In genomic region chr1:71390518-71390917, GRCh38 we compare ENCODE assay signal across 27 cellular contexts.
"Had no signal": no experiment of that assay in that cellular context is flagged by ENCODE, and none has a peak within 500 bp of the region (broad histone marks: within the 10 kb centered on the region; RNA-seq: fewer than 3 reads in every experiment).

No MANE protein-coding gene starts in this region.

- ATAC-seq: activated naive CD4-positive, alpha-beta T cell treated with anti-CD3 and anti-CD28 coated beads, Interleukin-2, amount 50 U/mL, for 72 hours; activated naive CD8-positive, alpha-beta T cell treated with anti-CD3 and anti-CD28 coated beads, Interleukin-2, amount 50 U/mL, for 24 hours; activated T-cell treated with anti-CD3 and anti-CD28 coated beads, Interleukin-2, amount 50 U/mL, for 4 hours; body of pancreas; T-cell had no signal

- DNase-seq: activated CD4-positive, alpha-beta memory T cell treated with anti-CD3 and anti-CD28 coated beads for 36 hours; activated CD4-positive, alpha-beta T cell treated with anti-CD3 and anti-CD28 coated beads, Interleukin-2, amount 10 ng/mL, durations not matched to agents 7 days and 5 days; activated CD4-positive, CD25-positive, alpha-beta regulatory T cell; activated CD8-positive, alpha-beta memory T cell treated with anti-CD3 and anti-CD28 coated beads for 24 hours; activated effector memory CD4-positive, alpha-beta T cell treated with anti-CD3 and anti-CD28 coated beads, Interleukin-2, amount 50 U/mL, for 16 hours; activated naive CD4-positive, alpha-beta T cell treated with Interleukin-2 at 50 U/mL for 16 hours; activated naive CD8-positive, alpha-beta T cell treated with anti-CD3 and anti-CD28 coated beads, Interleukin-2, amount 50 U/mL, for 24 hours; activated T-cell treated with anti-CD3 and anti-CD28 coated beads, Interleukin-2, amount 50 U/mL, for 4 hours; amniotic stem cell; body of pancreas; central memory CD4-positive, alpha-beta T cell; cortex of kidney; MM.1S; NCI-H1092 treated with DMSO at 0.1 percent for 48 hours; NCI-H1436; NCI-H1694 treated with DMSO at 0.1 percent for 48 hours; NCI-H2029 treated with DMSO at 0.1 percent for 48 hours; NCI-H345; NCI-H510A; NCI-H526 treated with DMSO at 0.1 percent for 48 hours; NCI-H82; SJCRH30; SK-N-SH; T-cell; T-helper 2 cell; T1000 had no signal
